16 cellular contexts compared by ENCODE assay signal in the genomic region with DNA sequence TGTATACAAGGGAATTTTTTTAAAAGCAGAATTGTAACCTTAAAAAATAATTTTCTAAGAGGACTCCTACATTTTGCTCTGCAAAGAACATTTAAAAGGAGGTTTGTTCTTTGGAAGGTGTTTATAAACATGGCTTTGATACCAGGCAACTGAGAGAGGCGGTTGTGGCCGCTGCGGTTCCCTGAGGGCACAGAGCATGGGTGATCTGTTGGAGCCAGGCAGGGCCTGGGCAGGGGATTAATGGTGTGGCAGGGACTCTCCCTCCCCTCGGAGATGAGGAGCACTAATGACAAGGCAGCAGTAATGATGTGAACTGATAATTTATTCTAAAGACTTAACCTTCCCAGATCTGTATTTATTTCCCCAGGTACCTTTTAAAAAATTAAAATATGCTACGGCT.
"Had no signal": no experiment of that assay in that cellular context is flagged by ENCODE, and none has a peak within 500 bp of the region (broad histone marks: within the 10 kb centered on the region; RNA-seq: fewer than 3 reads in every experiment).

No MANE protein-coding gene starts in this region.

- H3K27me3 Mint-ChIP-seq: activated CD4-positive, alpha-beta memory T cell treated with anti-CD3 and anti-CD28 coated beads for 36 hours; activated naive CD8-positive, alpha-beta T cell treated with anti-CD3 and anti-CD28 coated beads, Interleukin-2, amount 10 ng/mL, durations not matched to agents 7 days and 5 days; T-helper 17 cell had no signal

- ATAC-seq: activated T-cell treated with anti-CD3 and anti-CD28 coated beads, Interleukin-2, amount 50 U/mL, for 72 hours; gastroesophageal sphincter; T-helper 17 cell had no signal

- H3K4me3 Mint-ChIP-seq: activated CD4-positive, alpha-beta memory T cell treated with anti-CD3 and anti-CD28 coated beads for 36 hours; activated naive CD4-positive, alpha-beta T cell treated with anti-CD3 and anti-CD28 coated beads for 36 hours; activated naive CD8-positive, alpha-beta T cell treated with anti-CD3 and anti-CD28 coated beads, Interleukin-2, amount 10 ng/mL, durations not matched to agents 7 days and 5 days; activated T-cell treated with anti-CD3 and anti-CD28 coated beads, Interleukin-2, amount 50 U/mL, for 72 hours; nephron progenitor cell; T-helper 17 cell had no signal

- H3K27ac Mint-ChIP-seq: activated CD4-positive, alpha-beta memory T cell treated with anti-CD3 and anti-CD28 coated beads for 36 hours; activated naive CD4-positive, alpha-beta T cell treated with anti-CD3 and anti-CD28 coated beads for 36 hours; activated naive CD8-positive, alpha-beta T cell treated with anti-CD3 and anti-CD28 coated beads, Interleukin-2, amount 10 ng/mL, durations not matched to agents 7 days and 5 days; activated T-cell treated with anti-CD3 and anti-CD28 coated beads, Interleukin-2, amount 50 U/mL, for 72 hours; nephron progenitor cell; T-helper 17 cell had no signal

- H3K9me3 Mint-ChIP-seq: activated CD4-positive, alpha-beta memory T cell treated with anti-CD3 and anti-CD28 coated beads for 36 hours; activated naive CD4-positive, alpha-beta T cell treated with anti-CD3 and anti-CD28 coated beads for 36 hours; activated naive CD8-positive, alpha-beta T cell treated with anti-CD3 and anti-CD28 coated beads, Interleukin-2, amount 10 ng/mL, durations not matched to agents 7 days and 5 days; activated T-cell treated with anti-CD3 and anti-CD28 coated beads, Interleukin-2, amount 50 U/mL, for 72 hours; nephron progenitor cell had no signal

- DNase-seq: activated CD4-positive, alpha-beta memory T cell treated with anti-CD3 and anti-CD28 coated beads for 36 hours; activated CD4-positive, alpha-beta T cell treated with anti-CD3 and anti-CD28 coated beads for 48 hours; activated effector memory CD4-positive, alpha-beta T cell treated with Interleukin-2 at 50 U/mL for 16 hours; activated naive CD4-positive, alpha-beta T cell treated with anti-CD3 and anti-CD28 coated beads for 36 hours; activated naive CD8-positive, alpha-beta T cell treated with anti-CD3 and anti-CD28 coated beads, Interleukin-2, amount 10 ng/mL, durations not matched to agents 7 days and 5 days; activated T-cell treated with anti-CD3 and anti-CD28 coated beads, Interleukin-2, amount 50 U/mL, for 72 hours; amniotic stem cell; cortex of kidney; left ventricle myocardium inferior; nephron progenitor cell; stimulated activated CD4-positive, alpha-beta T cell treated with anti-CD3 and anti-CD28 coated beads, Interleukin-4, amount 100 ng/mL, for 24 hours; stimulated activated naive CD4-positive, alpha-beta T cell treated with Interleukin-2 at 50 U/mL for 16 hours; SW 1271; T-helper 17 cell; tibial artery had no signal
